In genomic region chr6:149194815-149195558, GRCh38 we compare ENCODE assay signal across 2 cellular contexts.
TF ChIP-seq lines count a peak whose summit lies in the region.

No MANE protein-coding gene starts in this region.

TF ChIP-seq in GM23338, 12 proteins besides CTCF, POLR2A, EP300 and RAD21:
- TF ChIP-seq CREB1 (CRISPR knock-in tag; IDR thresholded peaks at IDR 0.05; ENCODE audit: low read depth) = no peak
- no peak for TF ChIP-seq EZH2 (IDR thresholded peaks at IDR 0.05; ENCODE audit: low read depth, unreplicated experiment)
- TF ChIP-seq ZNF114 (CRISPR knock-in tag; IDR thresholded peaks at IDR 0.05) = no peak
- no peak for TF ChIP-seq JUNB (IDR thresholded peaks at IDR 0.05; ENCODE audit: unreplicated experiment)
- no peak for TF ChIP-seq POLR2AphosphoS5 (IDR thresholded peaks at IDR 0.05; ENCODE audit: low read depth)
- no peak for TF ChIP-seq STAT1 (IDR thresholded peaks at IDR 0.05; ENCODE audit: unreplicated experiment)
TF ChIP-seq in GM23338: peak in this region for 0.

TF ChIP-seq in H1, 55 proteins besides CTCF, POLR2A, EP300 and RAD21:
- TF ChIP-seq CBX5 (IDR thresholded peaks at IDR 0.05; ENCODE audit: low read depth, low read length) = no peak
- no peak for TF ChIP-seq KDM4A (IDR thresholded peaks at IDR 0.05; ENCODE audit: low read depth, low read length, severe bottlenecking)
- no peak for TF ChIP-seq PHF8 (conservative IDR thresholded peaks at IDR 0.05; ENCODE audit: low read depth, low read length)
- TF ChIP-seq SP1 (IDR thresholded peaks at IDR 0.05; ENCODE audit: low read depth, low read length) = no peak
- TF ChIP-seq RBBP5 (IDR thresholded peaks at IDR 0.05; ENCODE audit: borderline replicate concordance, low read depth, low read length) = no peak
- TF ChIP-seq BCL11A (IDR thresholded peaks at IDR 0.05; ENCODE audit: low read depth in 2 of 2, low read length in 2 of 2) = no peak
- TF ChIP-seq HDAC6 (IDR thresholded peaks at IDR 0.05; ENCODE audit: low read depth, low read length) = no peak
- no peak for TF ChIP-seq BRCA1 (IDR thresholded peaks at IDR 0.05; ENCODE audit: low read depth, low read length)
- no peak for TF ChIP-seq RNF2 (IDR thresholded peaks at IDR 0.05; ENCODE audit: borderline replicate concordance, low read depth, low read length, missing control alignments, poor library complexity, severe bottlenecking)
- TF ChIP-seq USF2 (IDR thresholded peaks at IDR 0.05; ENCODE audit: low read length) = no peak
- TF ChIP-seq TEAD4 (IDR thresholded peaks at IDR 0.05; ENCODE audit: low read depth, low read length) = no peak
- TF ChIP-seq GABPA (IDR thresholded peaks at IDR 0.05; ENCODE audit: borderline replicate concordance, insufficient read depth, low read length) = no peak
- no peak for TF ChIP-seq BACH1 (IDR thresholded peaks at IDR 0.05; ENCODE audit: low read length)
- no peak for TF ChIP-seq POLR2AphosphoS5 (IDR thresholded peaks at IDR 0.05; ENCODE audit: low read depth, low read length)
- TF ChIP-seq SIRT6 (IDR thresholded peaks at IDR 0.05; ENCODE audit: low read length) = no peak
- no peak for TF ChIP-seq ASH2L (IDR thresholded peaks at IDR 0.05; ENCODE audit: low read length)
- TF ChIP-seq CBX8 (IDR thresholded peaks at IDR 0.05; ENCODE audit: borderline replicate concordance, low read depth, low read length) = no peak
- no peak for TF ChIP-seq RXRA (IDR thresholded peaks at IDR 0.05; ENCODE audit: insufficient read depth, low read depth, low read length)
- no peak for TF ChIP-seq NANOG (IDR thresholded peaks at IDR 0.05; ENCODE audit: insufficient read depth, low read depth, low read length, poor library complexity, severe bottlenecking)
- TF ChIP-seq SUZ12 (IDR thresholded peaks at IDR 0.05; ENCODE audit: low read length) = no peak
